1 cellular context compared by ENCODE assay signal in the genomic region with DNA sequence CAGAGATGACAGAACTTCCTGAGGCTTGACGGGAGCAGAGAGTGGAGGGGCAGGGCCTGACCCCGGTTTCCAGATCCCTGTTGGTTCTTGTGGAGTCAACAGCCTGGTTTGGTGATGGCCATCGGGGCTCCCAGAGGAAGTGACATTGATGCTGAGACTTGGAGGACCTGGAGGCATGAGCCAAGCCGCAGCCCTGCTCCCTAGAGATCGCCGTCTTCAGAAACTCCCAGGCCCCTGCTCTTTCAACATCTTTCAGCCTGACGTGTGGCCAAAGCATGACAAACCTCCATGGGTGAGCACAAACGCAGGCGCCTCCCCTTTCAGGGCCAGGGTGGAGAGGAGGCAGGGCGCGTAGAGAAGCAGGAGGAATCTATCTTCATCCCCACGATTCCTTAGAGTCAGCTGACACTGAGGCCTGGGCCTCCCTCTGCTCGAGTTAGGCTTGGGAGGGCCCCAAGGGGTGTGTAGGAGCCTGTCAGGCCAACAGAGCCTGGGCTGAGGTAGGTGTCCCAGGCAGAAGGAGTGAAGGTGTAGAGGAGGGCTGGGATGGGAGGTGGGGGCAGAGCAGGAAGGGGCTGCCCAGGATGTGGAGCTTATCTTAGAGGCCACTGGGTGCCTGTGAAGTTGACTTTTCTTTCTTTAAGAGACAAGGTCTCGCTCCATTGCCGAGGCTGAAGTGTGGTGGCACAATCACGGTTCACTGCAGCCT.
TF ChIP-seq lines count a peak whose summit lies in the region.

No MANE protein-coding gene starts in this region.

TF ChIP-seq in WTC11, 78 proteins besides CTCF, POLR2A, EP300 and RAD21:
- TF ChIP-seq, protein P1, sequence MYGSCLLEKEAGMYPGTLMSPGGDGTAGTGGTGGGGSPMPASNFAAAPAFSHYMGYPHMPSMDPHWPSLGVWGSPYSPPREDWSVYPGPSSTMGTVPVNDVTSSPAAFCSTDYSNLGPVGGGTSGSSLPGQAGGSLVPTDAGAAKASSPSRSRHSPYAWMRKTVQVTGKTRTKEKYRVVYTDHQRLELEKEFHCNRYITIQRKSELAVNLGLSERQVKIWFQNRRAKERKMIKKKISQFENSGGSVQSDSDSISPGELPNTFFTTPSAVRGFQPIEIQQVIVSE (CRISPR knock-in tag; IDR thresholded peaks at IDR 0.05; ENCODE audit: borderline replicate concordance) = no peak
- no peak for TF ChIP-seq HMGA2 (CRISPR knock-in tag; IDR thresholded peaks at IDR 0.05)
- no peak for TF ChIP-seq TEAD4 (CRISPR knock-in tag; IDR thresholded peaks at IDR 0.05)
- no peak for TF ChIP-seq NR2C2 (CRISPR knock-in tag; IDR thresholded peaks at IDR 0.05)
- TF ChIP-seq, protein P2, sequence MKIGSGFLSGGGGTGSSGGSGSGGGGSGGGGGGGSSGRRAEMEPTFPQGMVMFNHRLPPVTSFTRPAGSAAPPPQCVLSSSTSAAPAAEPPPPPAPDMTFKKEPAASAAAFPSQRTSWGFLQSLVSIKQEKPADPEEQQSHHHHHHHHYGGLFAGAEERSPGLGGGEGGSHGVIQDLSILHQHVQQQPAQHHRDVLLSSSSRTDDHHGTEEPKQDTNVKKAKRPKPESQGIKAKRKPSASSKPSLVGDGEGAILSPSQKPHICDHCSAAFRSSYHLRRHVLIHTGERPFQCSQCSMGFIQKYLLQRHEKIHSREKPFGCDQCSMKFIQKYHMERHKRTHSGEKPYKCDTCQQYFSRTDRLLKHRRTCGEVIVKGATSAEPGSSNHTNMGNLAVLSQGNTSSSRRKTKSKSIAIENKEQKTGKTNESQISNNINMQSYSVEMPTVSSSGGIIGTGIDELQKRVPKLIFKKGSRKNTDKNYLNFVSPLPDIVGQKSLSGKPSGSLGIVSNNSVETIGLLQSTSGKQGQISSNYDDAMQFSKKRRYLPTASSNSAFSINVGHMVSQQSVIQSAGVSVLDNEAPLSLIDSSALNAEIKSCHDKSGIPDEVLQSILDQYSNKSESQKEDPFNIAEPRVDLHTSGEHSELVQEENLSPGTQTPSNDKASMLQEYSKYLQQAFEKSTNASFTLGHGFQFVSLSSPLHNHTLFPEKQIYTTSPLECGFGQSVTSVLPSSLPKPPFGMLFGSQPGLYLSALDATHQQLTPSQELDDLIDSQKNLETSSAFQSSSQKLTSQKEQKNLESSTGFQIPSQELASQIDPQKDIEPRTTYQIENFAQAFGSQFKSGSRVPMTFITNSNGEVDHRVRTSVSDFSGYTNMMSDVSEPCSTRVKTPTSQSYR (CRISPR knock-in tag; IDR thresholded peaks at IDR 0.05) = no peak
- no peak for TF ChIP-seq NFATC4 (CRISPR knock-in tag; IDR thresholded peaks at IDR 0.05)
- TF ChIP-seq, protein P3, sequence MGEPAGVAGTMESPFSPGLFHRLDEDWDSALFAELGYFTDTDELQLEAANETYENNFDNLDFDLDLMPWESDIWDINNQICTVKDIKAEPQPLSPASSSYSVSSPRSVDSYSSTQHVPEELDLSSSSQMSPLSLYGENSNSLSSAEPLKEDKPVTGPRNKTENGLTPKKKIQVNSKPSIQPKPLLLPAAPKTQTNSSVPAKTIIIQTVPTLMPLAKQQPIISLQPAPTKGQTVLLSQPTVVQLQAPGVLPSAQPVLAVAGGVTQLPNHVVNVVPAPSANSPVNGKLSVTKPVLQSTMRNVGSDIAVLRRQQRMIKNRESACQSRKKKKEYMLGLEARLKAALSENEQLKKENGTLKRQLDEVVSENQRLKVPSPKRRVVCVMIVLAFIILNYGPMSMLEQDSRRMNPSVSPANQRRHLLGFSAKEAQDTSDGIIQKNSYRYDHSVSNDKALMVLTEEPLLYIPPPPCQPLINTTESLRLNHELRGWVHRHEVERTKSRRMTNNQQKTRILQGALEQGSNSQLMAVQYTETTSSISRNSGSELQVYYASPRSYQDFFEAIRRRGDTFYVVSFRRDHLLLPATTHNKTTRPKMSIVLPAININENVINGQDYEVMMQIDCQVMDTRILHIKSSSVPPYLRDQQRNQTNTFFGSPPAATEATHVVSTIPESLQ (CRISPR knock-in tag; IDR thresholded peaks at IDR 0.05) = no peak
- TF ChIP-seq TP53 (CRISPR knock-in tag; IDR thresholded peaks at IDR 0.05) = no peak
- TF ChIP-seq SOX15 (CRISPR knock-in tag; IDR thresholded peaks at IDR 0.05) = no peak
- no peak for TF ChIP-seq SMAD3 (CRISPR knock-in tag; IDR thresholded peaks at IDR 0.05; ENCODE audit: borderline replicate concordance)
- no peak for TF ChIP-seq ERG (CRISPR knock-in tag; IDR thresholded peaks at IDR 0.05)
- no peak for TF ChIP-seq ZNF263 (CRISPR knock-in tag; IDR thresholded peaks at IDR 0.05; ENCODE audit: low read depth)
- TF ChIP-seq, protein P4, sequence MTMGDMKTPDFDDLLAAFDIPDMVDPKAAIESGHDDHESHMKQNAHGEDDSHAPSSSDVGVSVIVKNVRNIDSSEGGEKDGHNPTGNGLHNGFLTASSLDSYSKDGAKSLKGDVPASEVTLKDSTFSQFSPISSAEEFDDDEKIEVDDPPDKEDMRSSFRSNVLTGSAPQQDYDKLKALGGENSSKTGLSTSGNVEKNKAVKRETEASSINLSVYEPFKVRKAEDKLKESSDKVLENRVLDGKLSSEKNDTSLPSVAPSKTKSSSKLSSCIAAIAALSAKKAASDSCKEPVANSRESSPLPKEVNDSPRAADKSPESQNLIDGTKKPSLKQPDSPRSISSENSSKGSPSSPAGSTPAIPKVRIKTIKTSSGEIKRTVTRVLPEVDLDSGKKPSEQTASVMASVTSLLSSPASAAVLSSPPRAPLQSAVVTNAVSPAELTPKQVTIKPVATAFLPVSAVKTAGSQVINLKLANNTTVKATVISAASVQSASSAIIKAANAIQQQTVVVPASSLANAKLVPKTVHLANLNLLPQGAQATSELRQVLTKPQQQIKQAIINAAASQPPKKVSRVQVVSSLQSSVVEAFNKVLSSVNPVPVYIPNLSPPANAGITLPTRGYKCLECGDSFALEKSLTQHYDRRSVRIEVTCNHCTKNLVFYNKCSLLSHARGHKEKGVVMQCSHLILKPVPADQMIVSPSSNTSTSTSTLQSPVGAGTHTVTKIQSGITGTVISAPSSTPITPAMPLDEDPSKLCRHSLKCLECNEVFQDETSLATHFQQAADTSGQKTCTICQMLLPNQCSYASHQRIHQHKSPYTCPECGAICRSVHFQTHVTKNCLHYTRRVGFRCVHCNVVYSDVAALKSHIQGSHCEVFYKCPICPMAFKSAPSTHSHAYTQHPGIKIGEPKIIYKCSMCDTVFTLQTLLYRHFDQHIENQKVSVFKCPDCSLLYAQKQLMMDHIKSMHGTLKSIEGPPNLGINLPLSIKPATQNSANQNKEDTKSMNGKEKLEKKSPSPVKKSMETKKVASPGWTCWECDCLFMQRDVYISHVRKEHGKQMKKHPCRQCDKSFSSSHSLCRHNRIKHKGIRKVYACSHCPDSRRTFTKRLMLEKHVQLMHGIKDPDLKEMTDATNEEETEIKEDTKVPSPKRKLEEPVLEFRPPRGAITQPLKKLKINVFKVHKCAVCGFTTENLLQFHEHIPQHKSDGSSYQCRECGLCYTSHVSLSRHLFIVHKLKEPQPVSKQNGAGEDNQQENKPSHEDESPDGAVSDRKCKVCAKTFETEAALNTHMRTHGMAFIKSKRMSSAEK (CRISPR knock-in tag; IDR thresholded peaks at IDR 0.05; ENCODE audit: borderline replicate concordance) = no peak
- TF ChIP-seq FOXP1 (CRISPR knock-in tag; IDR thresholded peaks at IDR 0.05; ENCODE audit: borderline replicate concordance) = no peak
- no peak for TF ChIP-seq GTF2I (CRISPR knock-in tag; conservative IDR thresholded peaks at IDR 0.05)
